ENCODE assay signal across 16 cellular contexts in the genomic region with DNA sequence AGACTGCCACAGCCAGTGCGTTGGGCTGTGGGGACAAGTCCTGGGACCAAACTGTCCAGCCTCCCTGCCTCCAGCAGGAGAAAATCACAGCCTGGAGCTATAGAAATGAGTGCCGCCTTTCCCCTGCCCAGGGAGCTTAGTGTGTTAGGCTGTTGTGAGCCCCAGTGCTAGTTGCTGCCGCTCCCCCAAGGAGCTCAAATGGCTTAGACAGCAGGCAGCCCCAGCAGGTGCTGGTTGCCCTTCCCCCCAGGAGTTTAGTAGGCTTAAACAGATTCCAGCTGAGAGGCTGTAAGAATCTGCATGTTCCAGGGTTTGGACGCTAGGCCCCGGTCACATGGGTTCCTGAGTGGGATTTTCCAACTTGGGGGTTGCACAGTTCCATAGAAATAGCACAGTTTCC.
"Had no signal": no experiment of that assay in that cellular context is flagged by ENCODE, and none has a peak within 500 bp of the region (broad histone marks: within the 10 kb centered on the region; RNA-seq: fewer than 3 reads in every experiment).

No MANE protein-coding gene starts in this region.

- H3K27ac ChIP-seq: colonic mucosa, heart left ventricle, ovary had no signal

- H3K36me3 ChIP-seq: colonic mucosa, heart left ventricle, ovary had no signal

- H3K4me1 Mint-ChIP-seq: naive thymus-derived CD8-positive, alpha-beta T cell had no signal

- H3K4me3 ChIP-seq: colonic mucosa, heart left ventricle, ovary had no signal

- H3K9me3 ChIP-seq: colonic mucosa, ovary had no signal

- H3K27me3 Mint-ChIP-seq: progenitor cell of endocrine pancreas had no signal

- H3K4me1 ChIP-seq: colonic mucosa, heart left ventricle had no signal

- H3K27ac Mint-ChIP-seq: naive thymus-derived CD8-positive, alpha-beta T cell; type B pancreatic cell had no signal

- DNase-seq: colonic mucosa; effector CD4-positive, alpha-beta T cell; foreskin melanocyte; hippocampal formation; kidney glomerular epithelial cell; mesendoderm; naive thymus-derived CD8-positive, alpha-beta T cell; nucleus accumbens; ovary; right cardiac atrium; small intestine; stimulated activated CD4-positive, alpha-beta T cell treated with anti-CD3 and anti-CD28 coated beads, Interleukin-12 subunit alpha, Interleukin-12 subunit beta, amount 100 ng/mL, for 4 hours; stimulated activated naive CD4-positive, alpha-beta T cell had no signal

- H3K27me3 ChIP-seq: colonic mucosa, heart left ventricle, ovary had no signal

- H3K4me3 Mint-ChIP-seq: naive thymus-derived CD8-positive, alpha-beta T cell; type B pancreatic cell had no signal

- H3K36me3 Mint-ChIP-seq: type B pancreatic cell had no signal
